Comparison of ENCODE assay signal across 7 cellular contexts in the genomic region with DNA sequence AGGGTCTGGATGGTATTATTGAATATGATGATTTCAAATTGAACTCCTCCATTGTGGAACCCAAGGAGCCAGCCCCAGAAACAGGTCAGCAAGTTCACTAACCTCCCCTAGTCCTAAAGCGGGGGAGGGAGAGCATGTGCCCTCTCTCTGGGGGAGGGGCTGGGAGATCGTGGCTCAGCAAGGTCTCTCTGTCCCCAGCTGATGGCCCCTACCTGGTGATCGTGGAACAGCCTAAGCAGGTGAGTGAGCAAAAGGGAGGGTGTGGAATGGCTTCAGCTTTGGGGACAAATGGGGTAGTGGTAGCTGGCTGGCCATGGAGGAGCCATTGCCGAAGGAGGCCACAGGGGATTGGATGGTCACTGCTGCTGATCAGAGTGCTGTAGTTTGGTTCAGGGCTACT. TPM values are rescaled to one million over a fixed set of nuclear protein-coding genes. Genes with fewer than 3 reads are reported as not detected.
DNase-seq lines count a peak whose midpoint lies in the region; TF ChIP-seq lines count a peak whose summit lies in the region.

No MANE protein-coding gene starts in this region.

- peaks cover 42% of the 10 kb centered on the region for H3K36me3 Mint-ChIP-seq in activated T-helper 1 cell treated with anti-CD3 and anti-CD28 coated beads, Interleukin-12 subunit alpha, Interleukin-12 subunit beta, Interleukin-2, Interleukin-4 antibody, amounts not matched to agents 30 ng/mL and 10 ng/mL and 1 ng/mL, durations not matched to agents 14 hours and 24 hours and 36 hours (ENCODE audit: low read depth)

- WGBS in stomach, 5 donors = 38 to 60% (median 41%) methylated on average over 2 to 4 of the region's 4 CpGs

- no peak for DNase-seq in HL-60 (ENCODE audit: low read depth in 1 of 2, low spot score in 1 of 2)
- DNase-seq in activated T-helper 1 cell treated with anti-CD3 and anti-CD28 coated beads, Interleukin-12 subunit alpha, Interleukin-12 subunit beta, Interleukin-2, Interleukin-4 antibody, amounts not matched to agents 30 ng/mL and 10 ng/mL and 1 ng/mL, durations not matched to agents 14 hours and 24 hours and 36 hours (ENCODE audit: low spot score) = no peak
- DNase-seq in stomach = no peak
- no peak for DNase-seq in NCI-H1092 (lab: John Stamatoyannopoulos, UW)
- no peak for DNase-seq in OCI-M2 (lab: John Stamatoyannopoulos, UW; ENCODE audit: unreplicated experiment)
- DNase-seq in GM19238 (ENCODE audit: insufficient read length, low spot score) = no peak

- H3K4me1 ChIP-seq in iPS-18a (ENCODE audit: control insufficient read depth, low read depth, low read length) (peaks cover 5% of the 10 kb centered on the region), stomach (peaks cover 33 to 66% (median 56%) of the 10 kb centered on the region in 4 donors)

- peaks cover 8% of the 10 kb centered on the region for H3K27me3 ChIP-seq in HL-60 (ENCODE audit: insufficient read depth, poor library complexity, severe bottlenecking)
- H3K27me3 ChIP-seq in iPS-18a (ENCODE audit: control insufficient read depth, insufficient read depth, low read length) = peaks cover 27% of the 10 kb centered on the region
- no peaks in the 10 kb centered on the region for H3K27me3 ChIP-seq in stomach

- H3K9me3 ChIP-seq in iPS-18a (ENCODE audit: control insufficient read depth, low read depth, low read length) = no peaks in the 10 kb centered on the region
- H3K9me3 ChIP-seq in stomach = no peaks in the 10 kb centered on the region

- no peaks in the 10 kb centered on the region for H3K9me3 Mint-ChIP-seq in activated T-helper 1 cell treated with anti-CD3 and anti-CD28 coated beads, Interleukin-12 subunit alpha, Interleukin-12 subunit beta, Interleukin-2, Interleukin-4 antibody, amounts not matched to agents 30 ng/mL and 10 ng/mL and 1 ng/mL, durations not matched to agents 14 hours and 24 hours and 36 hours

- H3K27ac ChIP-seq in HL-60 (replicated peaks) (no peak overlapping the region), iPS-18a (ENCODE audit: low read length) (no peak overlapping the region), stomach (peak overlapping the region; percentile 96 to 99 (median 98))

- peak overlapping the region; percentile 97 for H3K27ac Mint-ChIP-seq in activated T-helper 1 cell treated with anti-CD3 and anti-CD28 coated beads, Interleukin-12 subunit alpha, Interleukin-12 subunit beta, Interleukin-2, Interleukin-4 antibody, amounts not matched to agents 30 ng/mL and 10 ng/mL and 1 ng/mL, durations not matched to agents 14 hours and 24 hours and 36 hours

- H3K36me3 ChIP-seq in iPS-18a (ENCODE audit: control insufficient read depth, low read depth, low read length) (peaks cover 17% of the 10 kb centered on the region), stomach (peaks cover 6 to 37% (median 34%) of the 10 kb centered on the region in 4 donors)

- TF ChIP-seq POLR2A in stomach (IDR thresholded peaks at IDR 0.05) = no peak

- TF ChIP-seq CTCF in HL-60 (IDR thresholded peaks at IDR 0.05; ENCODE audit: insufficient read depth, low read length) = no peak
- TF ChIP-seq CTCF in stomach (IDR thresholded peaks at IDR 0.05) = no peak

- peaks cover 59% of the 10 kb centered on the region for H3K4me1 Mint-ChIP-seq in activated T-helper 1 cell treated with anti-CD3 and anti-CD28 coated beads, Interleukin-12 subunit alpha, Interleukin-12 subunit beta, Interleukin-2, Interleukin-4 antibody, amounts not matched to agents 30 ng/mL and 10 ng/mL and 1 ng/mL, durations not matched to agents 14 hours and 24 hours and 36 hours (ENCODE audit: low read depth)

- peak overlapping the region; percentile 75; the same call in 1 of the 2 replicates for H3K4me3 ChIP-seq in HL-60 (replicated peaks; ENCODE audit: insufficient read depth, low read length)
- H3K4me3 ChIP-seq in iPS-18a (ENCODE audit: low read length) = peak overlapping the region; percentile 81
- peak overlapping the region; percentile 58 to 68 (median 62) for H3K4me3 ChIP-seq in stomach

- no peak for TF ChIP-seq EP300 in stomach (IDR thresholded peaks at IDR 0.05)

- H3K9ac ChIP-seq in iPS-18a (ENCODE audit: low read length) = peak overlapping the region; percentile 65

- H3K4me3 Mint-ChIP-seq in activated T-helper 1 cell treated with anti-CD3 and anti-CD28 coated beads, Interleukin-12 subunit alpha, Interleukin-12 subunit beta, Interleukin-2, Interleukin-4 antibody, amounts not matched to agents 30 ng/mL and 10 ng/mL and 1 ng/mL, durations not matched to agents 14 hours and 24 hours and 36 hours = peak overlapping the region; percentile 90

- no peaks in the 10 kb centered on the region for H3K27me3 Mint-ChIP-seq in activated T-helper 1 cell treated with anti-CD3 and anti-CD28 coated beads, Interleukin-12 subunit alpha, Interleukin-12 subunit beta, Interleukin-2, Interleukin-4 antibody, amounts not matched to agents 30 ng/mL and 10 ng/mL and 1 ng/mL, durations not matched to agents 14 hours and 24 hours and 36 hours (ENCODE audit: insufficient read depth)

- intact Hi-C loops in activated T-helper 1 cell treated with anti-CD3 and anti-CD28 coated beads, Interleukin-12 subunit alpha, Interleukin-12 subunit beta, Interleukin-2, Interleukin-4 antibody, amounts not matched to agents 30 ng/mL and 10 ng/mL and 1 ng/mL, durations not matched to agents 14 hours and 24 hours and 36 hours (cut with micrococcal nuclease) = loop anchor here (10.0 kb wide), 2 partner anchors 581 to 799 kb away; partner anchors contain the start of genes NT5C2 and OGA
- intact Hi-C loops in stomach (cut with DNase I; ENCODE audit: low total_unique reads) = no loop called here

RNA-seq across cellular contexts. Expression of gene NFKB2, which starts 0.7 kb away (rescaled TPM):
- total RNA-seq in activated T-helper 1 cell treated with anti-CD3 and anti-CD28 coated beads, Interleukin-12 subunit alpha, Interleukin-12 subunit beta, Interleukin-2, Interleukin-4 antibody, amounts not matched to agents 30 ng/mL and 10 ng/mL and 1 ng/mL, durations not matched to agents 14 hours and 24 hours and 36 hours = 307 and 322 TPM in 2 replicates
- total RNA-seq in stomach = 10 to 100 TPM in 4 of 5 donors, 1 to 10 TPM in 1; 9.7 to 84.0 (median 26.7) TPM
- polyA plus RNA-seq in stomach = 10 to 100 TPM; 19.2 to 25.6 (median 20.0) TPM

RNA-seq across cellular contexts. Expression of gene PSD, which starts 22.3 kb away (rescaled TPM):
- total RNA-seq in activated T-helper 1 cell treated with anti-CD3 and anti-CD28 coated beads, Interleukin-12 subunit alpha, Interleukin-12 subunit beta, Interleukin-2, Interleukin-4 antibody, amounts not matched to agents 30 ng/mL and 10 ng/mL and 1 ng/mL, durations not matched to agents 14 hours and 24 hours and 36 hours = 9.9 and 10.6 TPM in 2 replicates
- 10 to 100 TPM; 24.5 to 74.7 (median 24.6) TPM for total RNA-seq in stomach
- 10 to 100 TPM in 1 of 3 donors, 1 to 10 TPM in 2; 2.2 to 10.4 (median 2.3) TPM for polyA plus RNA-seq in stomach

RNA-seq across cellular contexts. Expression of gene FBXL15, which starts 24.4 kb away (rescaled TPM):
- 14.5 and 18.5 TPM in 2 replicates for total RNA-seq in activated T-helper 1 cell treated with anti-CD3 and anti-CD28 coated beads, Interleukin-12 subunit alpha, Interleukin-12 subunit beta, Interleukin-2, Interleukin-4 antibody, amounts not matched to agents 30 ng/mL and 10 ng/mL and 1 ng/mL, durations not matched to agents 14 hours and 24 hours and 36 hours
- total RNA-seq in stomach = 100 to 1,000 TPM in 1 of 5 donors, 10 to 100 TPM in 2, 1 to 10 TPM in 2; 3.5 to 315 (median 15.6) TPM
- 10 to 100 TPM; 19.2 to 21.4 (median 20.4) TPM for polyA plus RNA-seq in stomach

RNA-seq across cellular contexts. Expression of gene CUEDC2, which starts 36.1 kb away (rescaled TPM):
- 59.0 and 59.4 TPM in 2 replicates for total RNA-seq in activated T-helper 1 cell treated with anti-CD3 and anti-CD28 coated beads, Interleukin-12 subunit alpha, Interleukin-12 subunit beta, Interleukin-2, Interleukin-4 antibody, amounts not matched to agents 30 ng/mL and 10 ng/mL and 1 ng/mL, durations not matched to agents 14 hours and 24 hours and 36 hours
- total RNA-seq in stomach = 100 to 1,000 TPM in 1 of 5 donors, 10 to 100 TPM in 4; 15.9 to 145 (median 31.8) TPM
- 10 to 100 TPM; 48.6 to 59.2 (median 49.2) TPM for polyA plus RNA-seq in stomach

RNA-seq across cellular contexts. Expression of gene C10orf95, which starts 55.1 kb away (rescaled TPM):
- total RNA-seq in activated T-helper 1 cell treated with anti-CD3 and anti-CD28 coated beads, Interleukin-12 subunit alpha, Interleukin-12 subunit beta, Interleukin-2, Interleukin-4 antibody, amounts not matched to agents 30 ng/mL and 10 ng/mL and 1 ng/mL, durations not matched to agents 14 hours and 24 hours and 36 hours = 0.29 and 0.37 TPM in 2 replicates
- total RNA-seq in stomach = 1 to 10 TPM in 1 of 5 donors, not detected in 4; 8.0 TPM
- under 1 TPM; 0.46 to 0.62 (median 0.53) TPM for polyA plus RNA-seq in stomach

Comparison
In these comparisons a context has a peak if more than half of its experiments do, and no peak if none do; other contexts are left out.
1. H3K27ac ChIP-seq: peak in stomach (5 of 5); none in HL-60 (single experiment) and iPS-18a (single experiment).
2. Peak in every context shown above with its lines, with median percentiles within 50 percentile points of each other: H3K4me3 ChIP-seq.